ENCODE assay signal across 30 cellular contexts in genomic region chr21:29637553-29637952, GRCh38.
"Had no signal": no experiment of that assay in that cellular context is flagged by ENCODE, and none has a peak within 500 bp of the region (broad histone marks: within the 10 kb centered on the region; RNA-seq: fewer than 3 reads in every experiment).

No MANE protein-coding gene starts in this region.

- H3K36me3 ChIP-seq: brain microvascular endothelial cell, gastrocnemius medialis, heart left ventricle, WERI-Rb-1 had no signal

- H3K4me1 ChIP-seq: gastrocnemius medialis had no signal

- H3K4me3 ChIP-seq: dorsolateral prefrontal cortex, gastrocnemius medialis, heart left ventricle had no signal

- H3K27me3 ChIP-seq: brain microvascular endothelial cell, dorsolateral prefrontal cortex, gastrocnemius medialis, heart left ventricle had no signal

- H3K9me3 ChIP-seq: gastrocnemius medialis, heart left ventricle had no signal

- FAIRE-seq: astrocyte, colon, TTC549 had no signal

- ATAC-seq: activated CD4-positive, CD25-positive, alpha-beta regulatory T cell treated with anti-CD3 and anti-CD28 coated beads, Interleukin-2, amount 50 U/mL, for 24 hours; activated CD8-positive, alpha-beta T cell treated with anti-CD3 and anti-CD28 coated beads for 36 hours; activated T-cell treated with anti-CD3 and anti-CD28 coated beads, Interleukin-2, amount 50 U/mL, for 4 hours; activated T-helper 17 cell treated with anti-CD3 and anti-CD28 coated beads, Interleukin-2, amount 50 U/mL, for 72 hours; esophagus mucosa; gastrocnemius medialis had no signal

- DNase-seq: activated B cell treated with CpG ODN at 0.5 μM for 24 hours; activated CD4-positive, alpha-beta T cell treated with anti-CD3 and anti-CD28 coated beads for 48 hours; activated CD4-positive, alpha-beta T cell treated with anti-CD3 and anti-CD28 coated beads, Interleukin-2, amount 50 U/mL, for 1 hour; activated CD4-positive, alpha-beta T cell treated with anti-CD3 and anti-CD28 coated beads, Interleukin-2, amount 50 U/mL, for 48 hours; activated CD8-positive, alpha-beta memory T cell treated with anti-CD3 and anti-CD28 coated beads for 24 hours; activated CD8-positive, alpha-beta T cell treated with anti-CD3 and anti-CD28 coated beads for 36 hours; activated effector memory CD4-positive, alpha-beta T cell treated with Interleukin-2 at 50 U/mL for 16 hours; activated gamma-delta T cell treated with Interleukin-2 at 50 U/mL for 16 hours; activated naive CD4-positive, alpha-beta T cell treated with anti-CD3 and anti-CD28 coated beads, Interleukin-2, amount 50 U/mL, for 16 hours; activated naive CD4-positive, alpha-beta T cell treated with Interleukin-2 at 50 U/mL for 16 hours; activated T-cell treated with anti-CD3 and anti-CD28 coated beads, Interleukin-2, amount 50 U/mL, for 4 hours; amniotic stem cell; anterior cingulate cortex; brain microvascular endothelial cell; caudate nucleus; dorsolateral prefrontal cortex; effector memory CD4-positive, alpha-beta T cell; endodermal cell; foreskin fibroblast; gastrocnemius medialis; glutamatergic neuron; heart left ventricle; T-helper 2 cell; WERI-Rb-1 had no signal

- H3K27ac ChIP-seq: brain microvascular endothelial cell, dorsolateral prefrontal cortex, gastrocnemius medialis, WERI-Rb-1 had no signal
